ENCODE assay signal across 22 cellular contexts in genomic region chr15:34240537-34240936, GRCh38. TPM values are rescaled to one million over a fixed set of nuclear protein-coding genes. Genes with fewer than 3 reads are reported as not detected.
DNase-seq lines count a peak whose midpoint lies in the region; ATAC-seq and TF ChIP-seq lines count a peak whose summit lies in the region.
"Had no signal": no experiment of that assay in that cellular context is flagged by ENCODE, and none has a peak within 500 bp of the region (broad histone marks: within the 10 kb centered on the region; RNA-seq: fewer than 3 reads in every experiment).

No MANE protein-coding gene starts in this region.

- H3K9me3 ChIP-seq in right cardiac atrium (ENCODE audit: control insufficient read depth, low read length), result no peaks in the 10 kb centered on the region

- peaks cover 15% of the 10 kb centered on the region; the same call in 2 of the 3 replicates for H3K4me1 Mint-ChIP-seq in GM23338
- peaks cover 38% of the 10 kb centered on the region for H3K4me1 Mint-ChIP-seq in activated T-helper 1 cell treated with anti-CD3 and anti-CD28 coated beads, Interleukin-12 subunit alpha, Interleukin-12 subunit beta, Interleukin-2, Interleukin-4 antibody, amounts not matched to agents 30 ng/mL and 10 ng/mL and 1 ng/mL, durations not matched to agents 14 hours and 24 hours and 36 hours (ENCODE audit: low read depth)
- H3K4me1 Mint-ChIP-seq: memory B cell had no signal

- H3K9me2 ChIP-seq in GM23338 (ENCODE audit: insufficient read depth), result no peaks in the 10 kb centered on the region

- intact Hi-C loops in activated T-helper 1 cell treated with anti-CD3 and anti-CD28 coated beads, Interleukin-12 subunit alpha, Interleukin-12 subunit beta, Interleukin-2, Interleukin-4 antibody, amounts not matched to agents 30 ng/mL and 10 ng/mL and 1 ng/mL, durations not matched to agents 14 hours and 24 hours and 36 hours (cut with micrococcal nuclease), result no loop called here
- intact Hi-C loops in right cardiac atrium (cut with DNase I), result loop anchor here in 2 of 4 donors (5.0 to 10.0 kb wide), 2 partner anchors 124 to 127 kb away; partner anchors contain the start of gene LPCAT4 (in 2 of the 2)

- H4K20me1 ChIP-seq in GM23338 (replicated peaks; ENCODE audit: insufficient read depth), result no peaks in the 10 kb centered on the region

- H3K27ac ChIP-seq in GM23338 (ENCODE audit: low read depth) (0 out of 2 replicates have a peak overlapping the region, but pooled peaks have one; percentile 34), right cardiac atrium (ENCODE audit: low read length) (no peak overlapping the region)
- H3K27ac ChIP-seq: coronary artery, parathyroid adenoma, VCaP had no signal

- no peak overlapping the region for H3K4me3 Mint-ChIP-seq in GM23338
- H3K4me3 Mint-ChIP-seq in activated T-helper 1 cell treated with anti-CD3 and anti-CD28 coated beads, Interleukin-12 subunit alpha, Interleukin-12 subunit beta, Interleukin-2, Interleukin-4 antibody, amounts not matched to agents 30 ng/mL and 10 ng/mL and 1 ng/mL, durations not matched to agents 14 hours and 24 hours and 36 hours, result no peak overlapping the region
- H3K4me3 Mint-ChIP-seq: activated naive CD8-positive, alpha-beta T cell treated with anti-CD3 and anti-CD28 coated beads, Interleukin-2, amount 10 ng/mL, durations not matched to agents 7 days and 5 days; memory B cell; naive thymus-derived CD4-positive, alpha-beta T cell had no signal

- peaks cover 5% of the 10 kb centered on the region; the same call in 2 of the 3 replicates for H3K36me3 Mint-ChIP-seq in GM23338 (ENCODE audit: low read depth)
- H3K36me3 Mint-ChIP-seq in activated T-helper 1 cell treated with anti-CD3 and anti-CD28 coated beads, Interleukin-12 subunit alpha, Interleukin-12 subunit beta, Interleukin-2, Interleukin-4 antibody, amounts not matched to agents 30 ng/mL and 10 ng/mL and 1 ng/mL, durations not matched to agents 14 hours and 24 hours and 36 hours (ENCODE audit: low read depth), result peaks cover 48% of the 10 kb centered on the region

- no peaks in the 10 kb centered on the region for H3K9me3 Mint-ChIP-seq in GM23338
- no peaks in the 10 kb centered on the region for H3K9me3 Mint-ChIP-seq in activated T-helper 1 cell treated with anti-CD3 and anti-CD28 coated beads, Interleukin-12 subunit alpha, Interleukin-12 subunit beta, Interleukin-2, Interleukin-4 antibody, amounts not matched to agents 30 ng/mL and 10 ng/mL and 1 ng/mL, durations not matched to agents 14 hours and 24 hours and 36 hours
- H3K9me3 Mint-ChIP-seq: activated naive CD8-positive, alpha-beta T cell treated with anti-CD3 and anti-CD28 coated beads, Interleukin-2, amount 10 ng/mL, durations not matched to agents 7 days and 5 days; memory B cell; naive thymus-derived CD4-positive, alpha-beta T cell had no signal

- H3K79me2 ChIP-seq in GM23338 (replicated peaks; ENCODE audit: insufficient read depth), result no peaks in the 10 kb centered on the region
- H3K79me2 ChIP-seq: parathyroid adenoma had no signal

- 90% methylated on average over 3 of the region's 3 CpGs for whole genome bisulfite sequencing in right cardiac atrium

- H3K27ac Mint-ChIP-seq in GM23338, result 0 out of 2 replicates have a peak overlapping the region, but pooled peaks have one; percentile 30
- peak overlapping the region; percentile 57 for H3K27ac Mint-ChIP-seq in activated T-helper 1 cell treated with anti-CD3 and anti-CD28 coated beads, Interleukin-12 subunit alpha, Interleukin-12 subunit beta, Interleukin-2, Interleukin-4 antibody, amounts not matched to agents 30 ng/mL and 10 ng/mL and 1 ng/mL, durations not matched to agents 14 hours and 24 hours and 36 hours
- H3K27ac Mint-ChIP-seq: activated naive CD8-positive, alpha-beta T cell treated with anti-CD3 and anti-CD28 coated beads, Interleukin-2, amount 10 ng/mL, durations not matched to agents 7 days and 5 days; memory B cell had no signal

- peaks cover 10% of the 10 kb centered on the region; the same call in 1 of the 2 replicates for H3K4me1 ChIP-seq in GM23338 (ENCODE audit: insufficient read depth)
- H3K4me1 ChIP-seq in right cardiac atrium (ENCODE audit: control insufficient read depth, insufficient read depth, low read length), result no peaks in the 10 kb centered on the region
- H3K4me1 ChIP-seq: parathyroid adenoma had no signal

- DNase-seq in activated CD4-positive, alpha-beta T cell treated with anti-CD3 and anti-CD28 coated beads, Interleukin-2, amount 50 U/mL, for 48 hours, result peak; percentile 17 to 21
- no peak for DNase-seq in activated CD4-positive, alpha-beta T cell treated with anti-CD3 and anti-CD28 coated beads, Interleukin-2, amount 50 U/mL, for 4 hours
- DNase-seq in GM23338 (ENCODE audit: low spot score) (no peak), kidney tubule cell (ENCODE audit: low spot score) (peak; percentile 13), NCI-H2029 treated with DMSO at 0.1 percent for 48 hours (lab: John Stamatoyannopoulos, UW) (no peak), right cardiac atrium (no peak)
- DNase-seq in activated T-helper 1 cell treated with anti-CD3 and anti-CD28 coated beads, Interleukin-12 subunit alpha, Interleukin-12 subunit beta, Interleukin-2, Interleukin-4 antibody, amounts not matched to agents 30 ng/mL and 10 ng/mL and 1 ng/mL, durations not matched to agents 14 hours and 24 hours and 36 hours (ENCODE audit: low spot score), result no peak
- DNase-seq: activated naive CD8-positive, alpha-beta T cell treated with anti-CD3 and anti-CD28 coated beads, Interleukin-2, amount 10 ng/mL, durations not matched to agents 7 days and 5 days; brain microvascular endothelial cell; foreskin fibroblast; GDM1; H7; hippocampal formation; naive thymus-derived CD4-positive, alpha-beta T cell; NCI-H524 treated with DMSO at 0.1 percent for 48 hours; SHP77 treated with DMSO at 0.1 percent for 48 hours had no signal

- TF ChIP-seq CTCF in GM23338 (conservative IDR thresholded peaks at IDR 0.05; ENCODE audit: low read depth in 2 of 2), result no peak

- H3K36me3 ChIP-seq in GM23338 (ENCODE audit: insufficient read depth), result no peaks in the 10 kb centered on the region

- no peak overlapping the region for H3K4me3 ChIP-seq in GM23338
- no peak overlapping the region for H3K4me3 ChIP-seq in right cardiac atrium (ENCODE audit: low read length)
- H3K4me3 ChIP-seq: coronary artery had no signal

- no peaks in the 10 kb centered on the region for H3F3A ChIP-seq in GM23338 (replicated peaks; ENCODE audit: low read depth)

- H3K27me3 ChIP-seq in GM23338 (ENCODE audit: insufficient read depth) (no peaks in the 10 kb centered on the region), right cardiac atrium (ENCODE audit: control insufficient read depth, insufficient read depth) (no peaks in the 10 kb centered on the region)
- H3K27me3 ChIP-seq: brain microvascular endothelial cell had no signal

- no peaks in the 10 kb centered on the region for H3K27me3 Mint-ChIP-seq in GM23338 (ENCODE audit: insufficient read depth, low read depth, poor library complexity)
- no peaks in the 10 kb centered on the region for H3K27me3 Mint-ChIP-seq in activated T-helper 1 cell treated with anti-CD3 and anti-CD28 coated beads, Interleukin-12 subunit alpha, Interleukin-12 subunit beta, Interleukin-2, Interleukin-4 antibody, amounts not matched to agents 30 ng/mL and 10 ng/mL and 1 ng/mL, durations not matched to agents 14 hours and 24 hours and 36 hours (ENCODE audit: insufficient read depth)
- H3K27me3 Mint-ChIP-seq: activated naive CD8-positive, alpha-beta T cell treated with anti-CD3 and anti-CD28 coated beads, Interleukin-2, amount 10 ng/mL, durations not matched to agents 7 days and 5 days; memory B cell; naive thymus-derived CD4-positive, alpha-beta T cell had no signal

- no peak overlapping the region for H2AFZ ChIP-seq in GM23338
- H2AFZ ChIP-seq: parathyroid adenoma had no signal

- ATAC-seq in GM23338 (no peak), HG03460 (IDR thresholded peaks at IDR 0.05; ENCODE audit: unreplicated experiment) (no peak), right cardiac atrium (no peak)
- ATAC-seq: sciatic nerve had no signal

- H3K4me2 ChIP-seq in GM23338, result no peak overlapping the region

TF ChIP-seq in GM23338, 12 proteins besides CTCF, POLR2A, EP300 and RAD21 (continues in another document):
- TF ChIP-seq CREB1 (CRISPR knock-in tag; IDR thresholded peaks at IDR 0.05; ENCODE audit: low read depth), result no peak
- no peak for TF ChIP-seq JUNB (IDR thresholded peaks at IDR 0.05; ENCODE audit: unreplicated experiment)
- no peak for TF ChIP-seq POLR2AphosphoS5 (IDR thresholded peaks at IDR 0.05; ENCODE audit: low read depth)

RNA-seq across cellular contexts. Expression of gene EMC4, which starts 15.7 kb away (rescaled TPM):
- 118 and 151 TPM in 2 replicates for total RNA-seq in GM23338 (2014; rRNA removed; shearing (Covaris generic))
- polyA plus RNA-seq in GM23338 (2016; fragmentation: Nextera tagmentation; extraction: Ambion mirVana) (194 and 211 TPM in 2 replicates), right cardiac atrium (155 TPM)
- 97.0 and 102 TPM in 2 replicates for total RNA-seq in activated T-helper 1 cell treated with anti-CD3 and anti-CD28 coated beads, Interleukin-12 subunit alpha, Interleukin-12 subunit beta, Interleukin-2, Interleukin-4 antibody, amounts not matched to agents 30 ng/mL and 10 ng/mL and 1 ng/mL, durations not matched to agents 14 hours and 24 hours and 36 hours
- 10 to 100 TPM; 73.9 to 84.0 (median 83.8) TPM for total RNA-seq in right cardiac atrium

RNA-seq across cellular contexts. Expression of gene KATNBL1, which starts 30.6 kb away (rescaled TPM):
- total RNA-seq in GM23338 (2014; rRNA removed; shearing (Covaris generic)), result 60.2 and 68.2 TPM in 2 replicates
- polyA plus RNA-seq in GM23338 (2016; fragmentation: Nextera tagmentation; extraction: Ambion mirVana), result 81.4 and 96.1 TPM in 2 replicates
- total RNA-seq in activated T-helper 1 cell treated with anti-CD3 and anti-CD28 coated beads, Interleukin-12 subunit alpha, Interleukin-12 subunit beta, Interleukin-2, Interleukin-4 antibody, amounts not matched to agents 30 ng/mL and 10 ng/mL and 1 ng/mL, durations not matched to agents 14 hours and 24 hours and 36 hours, result 37.6 and 42.1 TPM in 2 replicates
- total RNA-seq in right cardiac atrium, result 10 to 100 TPM; 18.3 to 26.1 (median 21.5) TPM
- 12.0 TPM for polyA plus RNA-seq in right cardiac atrium

Comparison
In these comparisons a context has a peak if more than half of its experiments do, and no peak if none do; other contexts are left out.
1. DNase-seq: peak in activated CD4-positive, alpha-beta T cell treated with anti-CD3 and anti-CD28 coated beads, Interleukin-2, amount 50 U/mL, for 48 hours (2 of 2) and kidney tubule cell (single experiment); none in activated CD4-positive, alpha-beta T cell treated with anti-CD3 and anti-CD28 coated beads, Interleukin-2, amount 50 U/mL, for 4 hours (0 of 2), GM23338 (single experiment), activated T-helper 1 cell treated with anti-CD3 and anti-CD28 coated beads, Interleukin-12 subunit alpha, Interleukin-12 subunit beta, Interleukin-2, Interleukin-4 antibody, amounts not matched to agents 30 ng/mL and 10 ng/mL and 1 ng/mL, durations not matched to agents 14 hours and 24 hours and 36 hours (single experiment), NCI-H2029 treated with DMSO at 0.1 percent for 48 hours (single experiment) and right cardiac atrium (0 of 3).